In genomic region chr17:18564099-18564448, GRCh38 we compare ENCODE assay signal across 8 cellular contexts.
DNase-seq lines count a peak whose midpoint lies in the region; ATAC-seq and TF ChIP-seq lines count a peak whose summit lies in the region.
"Not testable (repeated sequence)": the region's sequence is repeated elsewhere in the genome, so short reads cannot be mapped to it uniquely, and the experiment has no call there.

No MANE protein-coding gene starts in this region.

- DNase-seq in activated CD8-positive, alpha-beta memory T cell treated with anti-CD3 and anti-CD28 coated beads, Interleukin-2, amount 10 ng/mL, durations not matched to agents 7 days and 5 days: peak; percentile 43
- peak; percentile 81 for DNase-seq in endodermal cell
- DNase-seq in right lobe of liver: not testable (repeated sequence)
- peak; percentile 3 to 21 for DNase-seq in stimulated activated CD4-positive, alpha-beta T cell treated with anti-CD3 and anti-CD28 coated beads, Interleukin-15, amount 100 ng/mL, for 48 hours (ENCODE audit: low read depth in 2 of 2)

- CTCF ChIA-PET in activated CD8-positive, alpha-beta memory T cell treated with anti-CD3 and anti-CD28 coated beads, Interleukin-2, amount 10 ng/mL, durations not matched to agents 7 days and 5 days (lab: Charles Lee): not testable (repeated sequence)

- H3K9ac ChIP-seq in BLaER1; OCI-LY1 (ENCODE audit: low read length); endodermal cell (ENCODE audit: extremely low read depth, low read length, poor library complexity, severe bottlenecking): not testable (repeated sequence)

- peak overlapping the region; percentile 1 for H3K4me3 Mint-ChIP-seq in activated CD8-positive, alpha-beta memory T cell treated with anti-CD3 and anti-CD28 coated beads, Interleukin-2, amount 10 ng/mL, durations not matched to agents 7 days and 5 days
- not testable (repeated sequence) for H3K4me3 Mint-ChIP-seq in endodermal cell

- ATAC-seq in GM19023 (IDR thresholded peaks at IDR 0.05; ENCODE audit: unreplicated experiment) (peak; percentile 25), right lobe of liver (peak; percentile 86 to 93 (median 90))
- ATAC-seq in activated CD8-positive, alpha-beta memory T cell treated with anti-CD3 and anti-CD28 coated beads, Interleukin-2, amount 10 ng/mL, durations not matched to agents 7 days and 5 days: peak; percentile 78

- H3K79me2 ChIP-seq in OCI-LY1 (ENCODE audit: insufficient read depth, low read length): not testable (repeated sequence)

- not testable (repeated sequence) for H3K27ac ChIP-seq in BLaER1; OCI-LY1 (ENCODE audit: low read depth, low read length, poor library complexity, severe bottlenecking); endodermal cell (ENCODE audit: low read depth, low read length); right lobe of liver

- not testable (repeated sequence) for H4K20me1 ChIP-seq in BLaER1; OCI-LY1 (ENCODE audit: insufficient read depth, low read length)

- not testable (repeated sequence) for TF ChIP-seq EP300 in Ishikawa (IDR thresholded peaks at IDR 0.05; ENCODE audit: borderline replicate concordance)

- H3K27ac Mint-ChIP-seq in activated CD8-positive, alpha-beta memory T cell treated with anti-CD3 and anti-CD28 coated beads, Interleukin-2, amount 10 ng/mL, durations not matched to agents 7 days and 5 days: not testable (repeated sequence)
- H3K27ac Mint-ChIP-seq in endodermal cell: peak overlapping the region; percentile 64

- 10% methylated on average over 3 of the region's 3 CpGs; no CpG with 5 or more reads in 1 of the 2 experiments for WGBS in endodermal cell (ENCODE audit: insufficient coverage in 1 of 2, insufficient read length in 1 of 2), 2 experiments
- WGBS in right lobe of liver (ENCODE audit: insufficient coverage, low coverage, low lambda C conversion rate, missing lambda C conversion rate): 10% methylated on average over 3 of the region's 3 CpGs

- not testable (repeated sequence) for H3K36me3 Mint-ChIP-seq in activated CD8-positive, alpha-beta memory T cell treated with anti-CD3 and anti-CD28 coated beads, Interleukin-2, amount 10 ng/mL, durations not matched to agents 7 days and 5 days; endodermal cell (ENCODE audit: low read depth)

- peaks cover 14% of the 10 kb centered on the region for H3K4me1 ChIP-seq in BLaER1
- not testable (repeated sequence) for H3K4me1 ChIP-seq in OCI-LY1 (ENCODE audit: insufficient read depth, low read length, severe bottlenecking); endodermal cell (ENCODE audit: control insufficient read depth, insufficient read depth, low read length); right lobe of liver

- H3K27me3 Mint-ChIP-seq in activated CD8-positive, alpha-beta memory T cell treated with anti-CD3 and anti-CD28 coated beads, Interleukin-2, amount 10 ng/mL, durations not matched to agents 7 days and 5 days; endodermal cell (ENCODE audit: insufficient read depth): not testable (repeated sequence)

- not testable (repeated sequence) for H3K27me3 ChIP-seq in BLaER1; OCI-LY1 (ENCODE audit: insufficient read depth, low read length); endodermal cell (ENCODE audit: control insufficient read depth, insufficient read depth, low read length, poor library complexity, severe bottlenecking); right lobe of liver

- H3K4me3 ChIP-seq in BLaER1; OCI-LY1 (ENCODE audit: low read depth, low read length, poor library complexity, severe bottlenecking); endodermal cell (ENCODE audit: low read length); right lobe of liver: not testable (repeated sequence)

- peaks cover 12% of the 10 kb centered on the region for H3K4me1 Mint-ChIP-seq in activated CD8-positive, alpha-beta memory T cell treated with anti-CD3 and anti-CD28 coated beads, Interleukin-2, amount 10 ng/mL, durations not matched to agents 7 days and 5 days
- peaks cover 13% of the 10 kb centered on the region for H3K4me1 Mint-ChIP-seq in endodermal cell

- not testable (repeated sequence) for H3K9me3 Mint-ChIP-seq in activated CD8-positive, alpha-beta memory T cell treated with anti-CD3 and anti-CD28 coated beads, Interleukin-2, amount 10 ng/mL, durations not matched to agents 7 days and 5 days (ENCODE audit: low read depth); endodermal cell

- not testable (repeated sequence) for H3K36me3 ChIP-seq in BLaER1; OCI-LY1 (ENCODE audit: insufficient read depth, low read length); endodermal cell (ENCODE audit: control insufficient read depth, insufficient read depth, low read length); right lobe of liver

- not testable (repeated sequence) for TF ChIP-seq POLR2A in right lobe of liver (IDR thresholded peaks at IDR 0.05)

- TF ChIP-seq CTCF in OCI-LY1 (IDR thresholded peaks at IDR 0.05; ENCODE audit: low read length) (peak; percentile 46), endodermal cell (conservative IDR thresholded peaks at IDR 0.05) (peak; percentile 77), right lobe of liver (IDR thresholded peaks at IDR 0.05) (peak; percentile 36 to 68 (median 56))

- TF ChIP-seq RAD21 in Ishikawa (IDR thresholded peaks at IDR 0.05; ENCODE audit: low read depth): peak; percentile 65

- H3F3A ChIP-seq in OCI-LY1 (ENCODE audit: insufficient read depth, low read length): not testable (repeated sequence)

- H3K4me2 ChIP-seq in BLaER1 (peak overlapping the region; percentile 60), OCI-LY1 (ENCODE audit: low read length) (peak overlapping the region; percentile 42; the same call in 1 of the 2 replicates)

- not testable (repeated sequence) for H2AFZ ChIP-seq in OCI-LY1 (ENCODE audit: low read length)

- intact Hi-C loops in right lobe of liver (cut with DNase I): not testable (repeated sequence)

- not testable (repeated sequence) for H3K9me2 ChIP-seq in OCI-LY1 (ENCODE audit: low read depth, low read length)

- H3K9me3 ChIP-seq in BLaER1; OCI-LY1 (ENCODE audit: low read length); endodermal cell (ENCODE audit: control insufficient read depth, low read length); right lobe of liver: not testable (repeated sequence)

Comparison
In these comparisons a context has a peak if more than half of its experiments do, and no peak if none do; other contexts are left out.
1. ATAC-seq: peak in every context shown above with its lines; median percentile 90 in right lobe of liver; 78 in activated CD8-positive, alpha-beta memory T cell treated with anti-CD3 and anti-CD28 coated beads, Interleukin-2, amount 10 ng/mL, durations not matched to agents 7 days and 5 days; 25 in GM19023.